8 cellular contexts compared by ENCODE assay signal in the genomic region with DNA sequence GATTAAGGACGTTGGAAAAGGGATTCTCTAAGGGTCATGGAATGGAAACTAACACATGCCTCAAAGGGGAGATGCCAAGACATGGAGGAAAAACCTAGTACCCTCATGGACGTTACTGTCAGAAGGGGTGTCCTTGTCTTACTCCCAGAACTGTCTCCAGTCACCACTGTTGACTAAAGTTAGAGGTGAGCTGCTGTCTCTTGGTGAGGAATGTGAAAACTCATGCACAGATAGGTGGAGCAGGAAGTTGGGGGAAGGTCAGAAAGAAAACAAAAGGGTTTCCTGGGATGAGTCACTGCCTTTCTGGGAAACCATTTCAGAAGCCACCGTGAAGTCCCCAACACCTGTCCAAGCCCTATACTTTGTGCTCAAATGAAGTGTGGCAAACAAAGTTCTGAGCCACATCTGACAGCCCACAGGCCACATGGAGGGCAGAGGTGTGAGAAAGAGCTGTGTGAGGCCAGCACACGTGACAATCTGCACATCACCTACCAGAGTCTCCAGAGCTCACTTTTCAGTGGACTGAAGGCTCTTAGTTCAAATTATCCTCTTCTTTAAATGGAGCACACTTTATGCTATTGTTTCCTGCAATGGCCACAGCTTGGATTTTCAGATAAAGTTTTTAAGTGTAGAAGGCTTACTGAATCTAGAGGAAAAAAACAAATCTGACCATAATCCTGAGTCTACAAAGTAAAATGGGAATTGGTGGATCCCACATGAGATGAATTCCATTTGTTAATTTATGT.
DNase-seq lines count a peak whose midpoint lies in the region; ATAC-seq, FAIRE-seq and TF ChIP-seq lines count a peak whose summit lies in the region.

No MANE protein-coding gene starts in this region.

- no peaks in the 10 kb centered on the region for H3K9me1 ChIP-seq in keratinocyte (ENCODE audit: control insufficient read depth, extremely low read depth, insufficient read depth, low read length)

- no peak overlapping the region for H3K4me3 ChIP-seq in keratinocyte (ENCODE audit: control insufficient read depth in 2 of 3, extremely low read depth in 1 of 3, insufficient read depth in 2 of 3, low read depth in 1 of 3, low read length in 3 of 3)

- peak overlapping the region; percentile 83 for H2AFZ ChIP-seq in keratinocyte (ENCODE audit: control insufficient read depth, low read length)

- dilution Hi-C loops in keratinocyte (cut with MboI; ENCODE audit: extremely low pct_ligation_motif_present, low sequenced_read_pairs): no loop called here

- H3K27me3 ChIP-seq in keratinocyte (ENCODE audit: control insufficient read depth, extremely low read depth, insufficient read depth, low read length): no peaks in the 10 kb centered on the region

- peak; percentile 93 for FAIRE-seq in keratinocyte (lab: Jason Lieb, UNC)

- H3K9ac ChIP-seq in keratinocyte (ENCODE audit: control insufficient read depth, extremely low read depth, insufficient read depth, low read length): no peak overlapping the region

- H3K9me3 ChIP-seq in keratinocyte (ENCODE audit: control insufficient read depth, low read depth, low read length): no peaks in the 10 kb centered on the region

- peaks cover 16% of the 10 kb centered on the region for H3K4me1 ChIP-seq in keratinocyte (ENCODE audit: control insufficient read depth, extremely low read depth, insufficient read depth, low read length)

- H3K4me2 ChIP-seq in keratinocyte (ENCODE audit: control insufficient read depth, extremely low read depth, insufficient read depth, low read depth, low read length): peak overlapping the region; percentile 62

- no peak for TF ChIP-seq CTCF in keratinocyte (optimal IDR thresholded peaks at IDR 0.05 in 1 of 3, IDR thresholded peaks at IDR 0.05 in 1 of 3, conservative IDR thresholded peaks at IDR 0.05 in 1 of 3; ENCODE audit: extremely low read depth in 1 of 3, insufficient read depth in 2 of 3, low read length in 3 of 3)

- no peaks in the 10 kb centered on the region for H3K36me3 ChIP-seq in keratinocyte (ENCODE audit: control insufficient read depth in 2 of 2, extremely low read depth in 1 of 2, insufficient read depth in 2 of 2, low read length in 2 of 2)

- DNase-seq in activated CD4-positive, alpha-beta T cell treated with anti-CD3 and anti-CD28 coated beads for 24 hours (ENCODE audit: low read depth in 2 of 2): peak; percentile 25 to 49
- no peak for DNase-seq in activated CD4-positive, alpha-beta T cell treated with anti-CD3 and anti-CD28 coated beads for 1 hour
- DNase-seq in activated CD8-positive, alpha-beta memory T cell treated with anti-CD3 and anti-CD28 coated beads for 4 hours (ENCODE audit: low read depth in 2 of 2): peak; percentile 23 to 44
- DNase-seq in keratinocyte (ENCODE audit: low read depth, low spot score): no peak
- no peak for DNase-seq in COR-L47 (lab: John Stamatoyannopoulos, UW)
- no peak for DNase-seq in NCI-H82 (lab: John Stamatoyannopoulos, UW)
- DNase-seq in DMS114 treated with DMSO at 0.1 percent for 48 hours (lab: John Stamatoyannopoulos, UW; ENCODE audit: unreplicated experiment): no peak

- H3K27ac ChIP-seq in keratinocyte (ENCODE audit: control insufficient read depth, insufficient read depth, low read length): peak overlapping the region; percentile 22

- ATAC-seq in HG03442 (IDR thresholded peaks at IDR 0.05; ENCODE audit: unreplicated experiment): peak; percentile 96

- H3K79me2 ChIP-seq in keratinocyte (ENCODE audit: control insufficient read depth, insufficient read depth, low read length): no peaks in the 10 kb centered on the region

- H4K20me1 ChIP-seq in keratinocyte (ENCODE audit: control insufficient read depth, extremely low read depth, insufficient read depth, low read length): no peaks in the 10 kb centered on the region

Comparison
In these comparisons a context has a peak if more than half of its experiments do, and no peak if none do; other contexts are left out.
1. DNase-seq: peak in activated CD4-positive, alpha-beta T cell treated with anti-CD3 and anti-CD28 coated beads for 24 hours (2 of 2) and activated CD8-positive, alpha-beta memory T cell treated with anti-CD3 and anti-CD28 coated beads for 4 hours (2 of 2); none in activated CD4-positive, alpha-beta T cell treated with anti-CD3 and anti-CD28 coated beads for 1 hour (single experiment), keratinocyte (single experiment), COR-L47 (single experiment), NCI-H82 (single experiment) and DMS114 treated with DMSO at 0.1 percent for 48 hours (single experiment).